13 cellular contexts compared by ENCODE assay signal in the genomic region with DNA sequence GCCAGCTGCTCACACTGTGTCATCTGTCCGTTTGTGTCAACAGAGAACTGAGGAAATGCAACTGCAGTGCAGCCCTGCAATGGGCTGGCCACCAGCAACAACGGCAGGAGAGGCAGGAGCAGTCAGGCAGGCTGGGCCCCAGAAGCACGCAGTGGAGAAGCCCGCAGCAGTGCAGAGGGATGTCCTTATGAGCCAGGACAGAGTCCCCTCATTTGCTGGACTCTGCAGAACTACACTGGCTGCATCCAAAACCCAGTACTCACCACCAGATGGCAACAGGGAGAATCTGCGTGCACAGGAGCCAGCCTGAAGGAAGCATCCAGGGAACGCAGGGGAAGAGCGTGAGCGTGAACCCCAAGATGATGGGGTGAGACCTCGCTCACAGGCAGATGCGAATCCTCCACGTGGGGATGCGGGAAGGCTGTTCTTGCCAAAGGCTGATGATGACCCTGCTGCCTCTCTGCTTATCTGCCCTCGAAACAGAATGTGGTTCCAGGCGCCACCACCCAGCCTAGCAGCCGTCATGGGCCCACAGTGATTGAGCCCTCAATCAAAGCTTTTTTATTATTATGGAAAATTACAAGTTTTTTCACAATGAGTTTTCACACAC.
DNase-seq lines count a peak whose midpoint lies in the region; ATAC-seq and TF ChIP-seq lines count a peak whose summit lies in the region.
"Had no signal": no experiment of that assay in that cellular context is flagged by ENCODE, and none has a peak within 500 bp of the region (broad histone marks: within the 10 kb centered on the region; RNA-seq: fewer than 3 reads in every experiment).

No MANE protein-coding gene starts in this region.

- no peaks in the 10 kb centered on the region for H4K20me1 ChIP-seq in Karpas-422 (ENCODE audit: insufficient read depth, low read depth, low read length)

- H3K9me3 ChIP-seq in Karpas-422 (ENCODE audit: low read length): no peaks in the 10 kb centered on the region

- no peaks in the 10 kb centered on the region for H3K36me3 Mint-ChIP-seq in activated T-helper 2 cell treated with anti-CD3 and anti-CD28 coated beads, Interferon-gamma antibody, Interleukin-2, Interleukin-4, amounts not matched to agents 10 μg/mL and 5 μg/mL and 100 μg/mL, durations not matched to agents 14 hours and 24 hours and 36 hours (ENCODE audit: low read depth)
- H3K36me3 Mint-ChIP-seq in neural crest cell (ENCODE audit: low read depth): no peaks in the 10 kb centered on the region
- peaks cover 6% of the 10 kb centered on the region for H3K36me3 Mint-ChIP-seq in natural killer cell treated with Interleukin-12 subunit alpha and Interleukin-12 subunit beta and Interleukin-15 and Interleukin-18, amount 100 ng/mL, for 72 hours

- no peaks in the 10 kb centered on the region for H3K4me1 ChIP-seq in Karpas-422 (ENCODE audit: low read length)

- intact Hi-C loops in activated T-helper 2 cell treated with anti-CD3 and anti-CD28 coated beads, Interferon-gamma antibody, Interleukin-2, Interleukin-4, amounts not matched to agents 10 μg/mL and 5 μg/mL and 100 μg/mL, durations not matched to agents 14 hours and 24 hours and 36 hours (cut with micrococcal nuclease): no loop called here

- H3K27ac Mint-ChIP-seq in activated T-helper 2 cell treated with anti-CD3 and anti-CD28 coated beads, Interferon-gamma antibody, Interleukin-2, Interleukin-4, amounts not matched to agents 10 μg/mL and 5 μg/mL and 100 μg/mL, durations not matched to agents 14 hours and 24 hours and 36 hours: no peak overlapping the region
- peak overlapping the region; percentile 57 for H3K27ac Mint-ChIP-seq in neural crest cell (ENCODE audit: unreplicated experiment)
- H3K27ac Mint-ChIP-seq in natural killer cell treated with Interleukin-12 subunit alpha and Interleukin-12 subunit beta and Interleukin-15 and Interleukin-18, amount 100 ng/mL, for 72 hours: no peak overlapping the region
- H3K27ac Mint-ChIP-seq: T-helper 1 cell treated with Interleukin-12 subunit alpha and Interleukin-12 subunit beta and Interleukin-4 antibody, amounts not matched to agents 30 μg/mL and 1 μg/mL, for 36 hours had no signal

- H3K27me3 ChIP-seq in Karpas-422 (ENCODE audit: low read length): no peaks in the 10 kb centered on the region

- H3K4me3 ChIP-seq in Karpas-422 (ENCODE audit: low read length): no peak overlapping the region

- no peaks in the 10 kb centered on the region for H3K9me3 Mint-ChIP-seq in activated T-helper 2 cell treated with anti-CD3 and anti-CD28 coated beads, Interferon-gamma antibody, Interleukin-2, Interleukin-4, amounts not matched to agents 10 μg/mL and 5 μg/mL and 100 μg/mL, durations not matched to agents 14 hours and 24 hours and 36 hours
- H3K9me3 Mint-ChIP-seq in neural crest cell: no peaks in the 10 kb centered on the region
- no peaks in the 10 kb centered on the region for H3K9me3 Mint-ChIP-seq in natural killer cell treated with Interleukin-12 subunit alpha and Interleukin-12 subunit beta and Interleukin-15 and Interleukin-18, amount 100 ng/mL, for 72 hours
- H3K9me3 Mint-ChIP-seq: T-helper 1 cell treated with Interleukin-12 subunit alpha and Interleukin-12 subunit beta and Interleukin-4 antibody, amounts not matched to agents 30 μg/mL and 1 μg/mL, for 36 hours had no signal

- no peak overlapping the region for H3K4me3 Mint-ChIP-seq in activated T-helper 2 cell treated with anti-CD3 and anti-CD28 coated beads, Interferon-gamma antibody, Interleukin-2, Interleukin-4, amounts not matched to agents 10 μg/mL and 5 μg/mL and 100 μg/mL, durations not matched to agents 14 hours and 24 hours and 36 hours (ENCODE audit: low read depth)
- no peak overlapping the region for H3K4me3 Mint-ChIP-seq in neural crest cell
- H3K4me3 Mint-ChIP-seq in natural killer cell treated with Interleukin-12 subunit alpha and Interleukin-12 subunit beta and Interleukin-15 and Interleukin-18, amount 100 ng/mL, for 72 hours: no peak overlapping the region
- H3K4me3 Mint-ChIP-seq: T-helper 1 cell treated with Interleukin-12 subunit alpha and Interleukin-12 subunit beta and Interleukin-4 antibody, amounts not matched to agents 30 μg/mL and 1 μg/mL, for 36 hours had no signal

- H3K27ac ChIP-seq in Karpas-422 (ENCODE audit: low read length): no peak overlapping the region

- DNase-seq in NCI-H1105 treated with DMSO at 0.1 percent for 48 hours (lab: John Stamatoyannopoulos, UW) (peak; percentile 12), NCI-H1105 (lab: John Stamatoyannopoulos, UW) (no peak), Karpas-422 (peak; percentile 50), neural crest cell (ENCODE audit: low read depth, low spot score) (peak; percentile 23), dedifferentiated amniotic fluid mesenchymal stem cell (ENCODE audit: extremely low spot score) (no peak)
- peak; percentile 3 for DNase-seq in activated T-helper 2 cell treated with anti-CD3 and anti-CD28 coated beads, Interferon-gamma antibody, Interleukin-2, Interleukin-4, amounts not matched to agents 10 μg/mL and 5 μg/mL and 100 μg/mL, durations not matched to agents 14 hours and 24 hours and 36 hours (ENCODE audit: low spot score)
- no peak for DNase-seq in activated CD4-positive, alpha-beta T cell treated with anti-CD3 and anti-CD28 coated beads, Interleukin-2, amount 50 U/mL, for 48 hours
- no peak for DNase-seq in natural killer cell treated with Interleukin-12 subunit alpha and Interleukin-12 subunit beta and Interleukin-15 and Interleukin-18, amount 100 ng/mL, for 72 hours (ENCODE audit: low spot score)
- DNase-seq: ACHN; activated T-cell treated with anti-CD3 and anti-CD28 coated beads for 4 hours; NCI-H2171; stimulated activated CD4-positive, alpha-beta T cell treated with anti-CD3 and anti-CD28 coated beads, Interleukin-2, amount 100 ng/mL, for 48 hours had no signal

- H3K9ac ChIP-seq in Karpas-422 (ENCODE audit: low read length): no peak overlapping the region

- H3K27me3 Mint-ChIP-seq in activated T-helper 2 cell treated with anti-CD3 and anti-CD28 coated beads, Interferon-gamma antibody, Interleukin-2, Interleukin-4, amounts not matched to agents 10 μg/mL and 5 μg/mL and 100 μg/mL, durations not matched to agents 14 hours and 24 hours and 36 hours (ENCODE audit: low read depth): no peaks in the 10 kb centered on the region
- peaks cover 52% of the 10 kb centered on the region for H3K27me3 Mint-ChIP-seq in neural crest cell (ENCODE audit: low read depth)
- peaks cover 3 to 20% of the 10 kb centered on the region in 2 donors for H3K27me3 Mint-ChIP-seq in natural killer cell treated with Interleukin-12 subunit alpha and Interleukin-12 subunit beta and Interleukin-15 and Interleukin-18, amount 100 ng/mL, for 72 hours

- no peaks in the 10 kb centered on the region for H3K9me2 ChIP-seq in Karpas-422 (replicated peaks; ENCODE audit: insufficient read depth, low read length)

- H3K4me1 Mint-ChIP-seq in activated T-helper 2 cell treated with anti-CD3 and anti-CD28 coated beads, Interferon-gamma antibody, Interleukin-2, Interleukin-4, amounts not matched to agents 10 μg/mL and 5 μg/mL and 100 μg/mL, durations not matched to agents 14 hours and 24 hours and 36 hours (ENCODE audit: low read depth): no peaks in the 10 kb centered on the region
- H3K4me1 Mint-ChIP-seq in neural crest cell: no peaks in the 10 kb centered on the region
- H3K4me1 Mint-ChIP-seq in natural killer cell treated with Interleukin-12 subunit alpha and Interleukin-12 subunit beta and Interleukin-15 and Interleukin-18, amount 100 ng/mL, for 72 hours (ENCODE audit: low read depth in 2 of 2): no peaks in the 10 kb centered on the region

- no peaks in the 10 kb centered on the region for H3K36me3 ChIP-seq in Karpas-422 (ENCODE audit: insufficient read depth, low read length)

- TF ChIP-seq CTCF in neural crest cell (conservative IDR thresholded peaks at IDR 0.05): peak; percentile 65

- ATAC-seq in natural killer cell treated with Interleukin-12 subunit alpha and Interleukin-12 subunit beta and Interleukin-15 and Interleukin-18, amount 100 ng/mL, for 72 hours: no peak

- no peaks in the 10 kb centered on the region for H3K79me2 ChIP-seq in Karpas-422 (ENCODE audit: low read length)

- H3K4me2 ChIP-seq in Karpas-422 (ENCODE audit: low read depth, low read length, poor library complexity, severe bottlenecking): no peak overlapping the region

- no peak overlapping the region for H2AFZ ChIP-seq in Karpas-422 (ENCODE audit: low read length)

Comparison
In these comparisons a context has a peak if more than half of its experiments do, and no peak if none do; other contexts are left out.
1. DNase-seq: peak in NCI-H1105 treated with DMSO at 0.1 percent for 48 hours (single experiment), Karpas-422 (single experiment), activated T-helper 2 cell treated with anti-CD3 and anti-CD28 coated beads, Interferon-gamma antibody, Interleukin-2, Interleukin-4, amounts not matched to agents 10 μg/mL and 5 μg/mL and 100 μg/mL, durations not matched to agents 14 hours and 24 hours and 36 hours (single experiment) and neural crest cell (single experiment); none in NCI-H1105 (single experiment), activated CD4-positive, alpha-beta T cell treated with anti-CD3 and anti-CD28 coated beads, Interleukin-2, amount 50 U/mL, for 48 hours (0 of 2), dedifferentiated amniotic fluid mesenchymal stem cell (single experiment) and natural killer cell treated with Interleukin-12 subunit alpha and Interleukin-12 subunit beta and Interleukin-15 and Interleukin-18, amount 100 ng/mL, for 72 hours (single experiment).